Comparison of ENCODE assay signal across 12 cellular contexts in the genomic region with DNA sequence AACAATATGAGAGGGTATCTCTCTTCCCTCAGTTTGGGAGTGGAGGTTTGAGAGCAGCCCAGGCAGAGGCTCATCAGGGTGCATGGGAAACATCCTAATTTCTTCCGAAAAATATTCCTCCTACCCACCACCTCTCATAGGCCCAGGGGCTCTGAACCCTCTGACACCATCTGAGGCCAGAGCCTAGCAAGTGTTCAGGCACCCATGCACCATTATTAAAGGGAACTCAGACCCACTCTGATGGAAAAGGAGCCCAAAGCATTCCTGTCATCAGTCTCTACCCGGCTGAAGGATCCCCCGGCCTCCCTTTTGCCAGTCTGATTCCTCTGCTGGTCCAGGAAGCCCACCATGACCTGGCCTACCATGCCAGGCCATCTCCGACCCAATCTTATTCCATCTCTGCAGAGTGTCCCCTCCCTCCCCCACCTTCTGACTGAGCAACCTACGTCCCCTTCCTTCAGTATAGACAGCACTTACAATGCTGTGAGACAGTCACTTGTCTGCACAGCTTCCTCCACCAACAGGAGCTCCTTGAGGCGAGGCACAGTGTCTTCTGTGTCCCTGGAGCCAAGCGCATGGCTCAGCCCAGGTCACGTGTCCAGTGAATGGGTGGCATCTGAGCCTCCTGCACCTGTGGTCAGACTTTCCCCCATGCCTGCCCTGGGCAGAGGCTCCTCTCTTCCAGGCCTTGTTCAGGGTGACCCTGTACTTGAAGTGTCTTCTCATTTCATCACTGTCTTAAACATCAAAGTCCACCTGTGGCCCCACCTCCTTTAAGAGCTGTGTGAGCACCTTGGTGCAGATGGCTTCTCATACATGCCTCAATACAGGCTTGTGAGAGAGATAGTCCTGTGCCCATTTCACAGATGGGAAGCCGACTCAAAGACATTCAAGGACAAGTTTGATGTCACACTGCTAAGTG. TPM values are rescaled to one million over a fixed set of nuclear protein-coding genes. Genes with fewer than 3 reads are reported as not detected.
DNase-seq lines count a peak whose midpoint lies in the region; ATAC-seq lines count a peak whose summit lies in the region.
"Had no signal": no experiment of that assay in that cellular context is flagged by ENCODE, and none has a peak within 500 bp of the region (broad histone marks: within the 10 kb centered on the region; RNA-seq: fewer than 3 reads in every experiment).

No MANE protein-coding gene starts in this region.

- no peak overlapping the region for H3K14ac ChIP-seq in mesenchymal stem cell (ENCODE audit: low read length in 2 of 2)

- H3K79me1 ChIP-seq in mesenchymal stem cell (replicated peaks; ENCODE audit: low read length, poor library complexity, severe bottlenecking): no peaks in the 10 kb centered on the region

- peaks cover 0 to 2% of the 10 kb centered on the region in 2 experiments for H3K27me3 ChIP-seq in mesenchymal stem cell (ENCODE audit: control insufficient read depth in 1 of 2, insufficient read depth in 1 of 2, low read length in 2 of 2)

- H2BK15ac ChIP-seq in mesenchymal stem cell (ENCODE audit: low read depth, poor library complexity, severe bottlenecking): no peak overlapping the region

- ATAC-seq in GM18858 (IDR thresholded peaks at IDR 0.05; ENCODE audit: unreplicated experiment) (peak; percentile 31), GM21619 (IDR thresholded peaks at IDR 0.05; ENCODE audit: unreplicated experiment) (peak; percentile 50), HG03432 (IDR thresholded peaks at IDR 0.05; ENCODE audit: unreplicated experiment) (peak; percentile 67)
- ATAC-seq: WTC11 had no signal

- peak overlapping the region; percentile 93 for H2BK5ac ChIP-seq in mesenchymal stem cell (ENCODE audit: low read depth, low read length, poor library complexity, severe bottlenecking)

- H3K4ac ChIP-seq in mesenchymal stem cell (ENCODE audit: low read depth in 1 of 2, low read length in 2 of 2): no peak overlapping the region

- no peaks in the 10 kb centered on the region for H3K9me3 ChIP-seq in mesenchymal stem cell (ENCODE audit: control insufficient read depth, low read length)

- no peak overlapping the region for H3K4me2 ChIP-seq in mesenchymal stem cell (ENCODE audit: low read length, poor library complexity, severe bottlenecking)

- 79% methylated on average over 9 of the region's 9 CpGs for WGBS in mesenchymal stem cell

- no peak overlapping the region for H4K91ac ChIP-seq in mesenchymal stem cell (ENCODE audit: low read length)

- no peak overlapping the region for H3K23ac ChIP-seq in mesenchymal stem cell (ENCODE audit: low read length in 2 of 2)

- no peaks in the 10 kb centered on the region for H3K36me3 ChIP-seq in mesenchymal stem cell (ENCODE audit: control insufficient read depth in 1 of 2, insufficient read depth in 2 of 2, low read depth in 1 of 2, low read length in 2 of 2)

- no peak for DNase-seq in mesenchymal stem cell
- DNase-seq in NCI-H128 (lab: John Stamatoyannopoulos, UW; ENCODE audit: unreplicated experiment): no peak
- DNase-seq in hypothalamus (lab: John Stamatoyannopoulos, UW): no peak
- DNase-seq in stimulated activated CD4-positive, alpha-beta T cell treated with anti-CD3 and anti-CD28 coated beads, Interleukin-15, amount 100 ng/mL, for 24 hours: no peak
- DNase-seq in COLO668 (lab: John Stamatoyannopoulos, UW; ENCODE audit: unreplicated experiment): no peak
- DNase-seq: DMS79 treated with DMSO at 0.1 percent for 48 hours, NCI-H524 had no signal

- H3K4me3 ChIP-seq in mesenchymal stem cell (ENCODE audit: insufficient read depth in 1 of 2, low read depth in 1 of 2, low read length in 2 of 2): no peak overlapping the region

- H2BK12ac ChIP-seq in mesenchymal stem cell (ENCODE audit: low read length in 2 of 2): no peak overlapping the region

- H3K9ac ChIP-seq in mesenchymal stem cell (ENCODE audit: low read length): no peak overlapping the region

- no peak overlapping the region for H3K18ac ChIP-seq in mesenchymal stem cell (ENCODE audit: low read depth in 1 of 2, low read length in 2 of 2)

- peaks cover 27% of the 10 kb centered on the region for H3K4me1 ChIP-seq in mesenchymal stem cell (ENCODE audit: control insufficient read depth, insufficient read depth, low read depth, low read length)

- H2AFZ ChIP-seq in mesenchymal stem cell (ENCODE audit: low read depth, low read length): no peak overlapping the region

- no peak overlapping the region for H4K8ac ChIP-seq in mesenchymal stem cell (ENCODE audit: low read length)

- peak overlapping the region; percentile 96 for H3K27ac ChIP-seq in mesenchymal stem cell (ENCODE audit: low read length, poor library complexity, severe bottlenecking)

- peak overlapping the region; percentile 95 for H2AK5ac ChIP-seq in mesenchymal stem cell (ENCODE audit: low read length, severe bottlenecking)

- H2BK120ac ChIP-seq in mesenchymal stem cell (ENCODE audit: low read depth, low read length): no peak overlapping the region

RNA-seq across cellular contexts. Expression of a gene that starts 0.9 kb away (rescaled TPM):
- polyA plus RNA-seq in mesenchymal stem cell (2013, experiment 1 of 2): not detected
- polyA plus RNA-seq in mesenchymal stem cell (2013, experiment 2 of 2): not detected
- polyA plus RNA-seq: neural cell had no signal

RNA-seq across cellular contexts. Expression of a gene that starts 21.6 kb away (rescaled TPM):
- 0.86 TPM for polyA plus RNA-seq in mesenchymal stem cell (2013, experiment 1 of 2)
- 0.75 TPM for polyA plus RNA-seq in mesenchymal stem cell (2013, experiment 2 of 2)

RNA-seq across cellular contexts. Expression of a gene that starts 33.4 kb away (rescaled TPM):
- polyA plus RNA-seq in mesenchymal stem cell (2013, experiment 1 of 2): 108 TPM
- 114 TPM for polyA plus RNA-seq in mesenchymal stem cell (2013, experiment 2 of 2)

RNA-seq across cellular contexts. Expression of a gene that starts 52.6 kb away (rescaled TPM):
- polyA plus RNA-seq in mesenchymal stem cell (2013, experiment 1 of 2): not detected
- polyA plus RNA-seq in mesenchymal stem cell (2013, experiment 2 of 2): not detected
- polyA plus RNA-seq: neural cell had no signal
